In genomic region chr3:24237971-24238767, GRCh38 we compare ENCODE assay signal across 8 cellular contexts.
DNase-seq lines count a peak whose midpoint lies in the region; ATAC-seq, FAIRE-seq and TF ChIP-seq lines count a peak whose summit lies in the region.

No MANE protein-coding gene starts in this region.

- no peak overlapping the region for H3K27ac ChIP-seq in Peyer's patch
- H3K27ac ChIP-seq in mammary epithelial cell (ENCODE audit: insufficient read depth, low read depth, low read length) = peak overlapping the region; percentile 38
- H3K27ac ChIP-seq in kidney (ENCODE audit: low read depth in 2 of 2, low read length in 2 of 2) = no peak overlapping the region

- ATAC-seq in Right ventricle myocardium inferior (peak; percentile 85), GM21737 (IDR thresholded peaks at IDR 0.05; ENCODE audit: unreplicated experiment) (peak; percentile 69)

- TF ChIP-seq CTCF in Peyer's patch (IDR thresholded peaks at IDR 0.05) = peak in 4 of 6 experiments; percentile 59 to 70 (median 65)
- TF ChIP-seq CTCF in mammary epithelial cell (conservative IDR thresholded peaks at IDR 0.05 in 1 of 2, IDR thresholded peaks at IDR 0.05 in 1 of 2; ENCODE audit: extremely low read depth in 1 of 2, insufficient read depth in 1 of 2, low read depth in 1 of 2, low read length in 2 of 2) = peak; percentile 62 to 77
- TF ChIP-seq CTCF in kidney (IDR thresholded peaks at IDR 0.05; ENCODE audit: borderline replicate concordance, extremely low read depth, insufficient read depth) = peak; percentile 86

- H3K36me3 ChIP-seq in Peyer's patch (no peaks in the 10 kb centered on the region), mammary epithelial cell (ENCODE audit: insufficient read depth, low read length) (no peaks in the 10 kb centered on the region), kidney (ENCODE audit: control insufficient read depth in 1 of 2, insufficient read depth in 2 of 2, low read length in 2 of 2) (no peaks in the 10 kb centered on the region)

- H3K27me3 ChIP-seq in Peyer's patch (no peaks in the 10 kb centered on the region), mammary epithelial cell (ENCODE audit: insufficient read depth, low read length) (no peaks in the 10 kb centered on the region)

- H3K4me2 ChIP-seq in mammary epithelial cell (ENCODE audit: insufficient read depth, low read depth, low read length) = peak overlapping the region; percentile 38

- H4K20me1 ChIP-seq in mammary epithelial cell (ENCODE audit: insufficient read depth, low read length) = no peaks in the 10 kb centered on the region

- no peaks in the 10 kb centered on the region for H3K79me2 ChIP-seq in mammary epithelial cell (ENCODE audit: insufficient read depth, low read length)

- H3K9ac ChIP-seq in mammary epithelial cell (ENCODE audit: insufficient read depth, low read length) (peak overlapping the region; percentile 33), kidney (ENCODE audit: low read length in 2 of 2) (no peak overlapping the region)

- no TSS peak for BruUV-seq in mammary epithelial cell (replicated peaks; lab: Mats Ljungman, UMichigan)

- in situ Hi-C loops in mammary epithelial cell (cut with MboI; ENCODE audit: low sequenced_read_pairs in 2 of 2) = loop anchor here (25.0 kb wide), 2 partner anchors 226 to 251 kb away; no protein-coding TSS in a partner anchor

- WGBS in mammary epithelial cell (ENCODE audit: low coverage, missing lambda C conversion rate) = 23% methylated on average over 4 of the region's 4 CpGs

- CTCF ChIA-PET in mammary epithelial cell (lab: Charles Lee; ENCODE audit: low non-redundant PET) = no interaction called here

- H3K4me3 ChIP-seq in Peyer's patch (no peak overlapping the region), mammary epithelial cell (replicated peaks in 1 of 3; ENCODE audit: insufficient read depth in 1 of 3, low read depth in 2 of 3, low read length in 3 of 3) (no peak overlapping the region), kidney (ENCODE audit: low read length in 2 of 2) (no peak overlapping the region)

- intact Hi-C loops in Right ventricle myocardium inferior (cut with DNase I) = loop anchor here (5.0 kb wide), 3 partner anchors 171 to 351 kb away; no protein-coding TSS in a partner anchor
- intact Hi-C loops in cardiac septum (cut with DNase I) = loop anchor here (1.0 to 5.0 kb wide), 3 partner anchors 51 to 239 kb away; no protein-coding TSS in a partner anchor
- intact Hi-C loops in mammary epithelial cell (cut with micrococcal nuclease) = loop anchor here (1.0 to 5.0 kb wide), 5 partner anchors 52 to 445 kb away; no protein-coding TSS in a partner anchor
- intact Hi-C loops in kidney (cut with DNase I) = loop anchor here (5.0 to 10.0 kb wide), 2 partner anchors 51 to 233 kb away; no protein-coding TSS in a partner anchor

- no peak for FAIRE-seq in kidney (lab: Jason Lieb, UNC)

- H3K4me1 ChIP-seq in Peyer's patch = peaks cover 0 to 4% (median 0%) of the 10 kb centered on the region in 4 donors
- H3K4me1 ChIP-seq in mammary epithelial cell (ENCODE audit: insufficient read depth, low read length) = peaks cover 45% of the 10 kb centered on the region
- H3K4me1 ChIP-seq in kidney (ENCODE audit: control insufficient read depth in 1 of 2, insufficient read depth in 1 of 2, low read depth in 1 of 2, low read length in 2 of 2) = peaks cover 4 to 5% of the 10 kb centered on the region in 2 donors

- DNase-seq in Right ventricle myocardium inferior (ENCODE audit: missing footprints) = no peak
- DNase-seq in cardiac septum (ENCODE audit: low spot score) = no peak
- peak; percentile 68 for DNase-seq in HuH-7 (ENCODE audit: low spot score)
- DNase-seq in Peyer's patch = peak in 1 of 3 donors; percentile 57
- DNase-seq in mammary epithelial cell = peak; percentile 89
- DNase-seq in kidney = no peak
- DNase-seq in stimulated activated CD8-positive, alpha-beta memory T cell treated with anti-CD3 and anti-CD28 coated beads, Interleukin-4, amount 100 ng/mL, for 48 hours = peak; percentile 32

- TF ChIP-seq POLR2A in Peyer's patch (IDR thresholded peaks at IDR 0.05) = no peak

- H3K9me3 ChIP-seq in Peyer's patch (no peaks in the 10 kb centered on the region), mammary epithelial cell (replicated peaks; ENCODE audit: insufficient read depth, low read length) (no peaks in the 10 kb centered on the region), kidney (ENCODE audit: control insufficient read depth in 1 of 2, low read length in 2 of 2) (no peaks in the 10 kb centered on the region)

- no peak overlapping the region for H2AFZ ChIP-seq in mammary epithelial cell (ENCODE audit: low read depth, low read length)

- dilution Hi-C loops in mammary epithelial cell (cut with HindIII; ENCODE audit: low sequenced_read_pairs) = no loop called here

Comparison
In these comparisons a context has a peak if more than half of its experiments do, and no peak if none do; other contexts are left out.
1. DNase-seq: peak in HuH-7 (single experiment), mammary epithelial cell (single experiment) and stimulated activated CD8-positive, alpha-beta memory T cell treated with anti-CD3 and anti-CD28 coated beads, Interleukin-4, amount 100 ng/mL, for 48 hours (single experiment); none in Right ventricle myocardium inferior (single experiment), cardiac septum (single experiment) and kidney (single experiment).
2. Peak in every context shown above with its lines, with median percentiles within 50 percentile points of each other: CTCF ChIP-seq.